8 cellular contexts compared by ENCODE assay signal in genomic region chr7:75642810-75643486, GRCh38.
DNase-seq lines count a peak whose midpoint lies in the region; ATAC-seq and TF ChIP-seq lines count a peak whose summit lies in the region.

No MANE protein-coding gene starts in this region.

- no peaks in the 10 kb centered on the region for H4K20me1 ChIP-seq in OCI-LY1 (ENCODE audit: insufficient read depth, low read length)

- 0 out of 2 replicates have a peak, but pooled peaks cover 3% of the 10 kb centered on the region for H3K27me3 ChIP-seq in OCI-LY1 (ENCODE audit: insufficient read depth, low read length)
- H3K27me3 ChIP-seq in trophoblast cell (ENCODE audit: insufficient read depth, low read length): no peaks in the 10 kb centered on the region

- peak; percentile 97 for TF ChIP-seq CTCF in C4-2B (conservative IDR thresholded peaks at IDR 0.05)
- peak; percentile 97 for TF ChIP-seq CTCF in OCI-LY1 (IDR thresholded peaks at IDR 0.05; ENCODE audit: low read length)

- H3K4me1 ChIP-seq in OCI-LY1 (ENCODE audit: insufficient read depth, low read length, severe bottlenecking) (peaks cover 10% of the 10 kb centered on the region), trophoblast cell (ENCODE audit: control insufficient read depth in 1 of 2, insufficient read depth in 2 of 2, low read length in 2 of 2) (peaks cover 5 to 11% of the 10 kb centered on the region in 2 experiments)

- WGBS in trophoblast cell (ENCODE audit: extremely low coverage, insufficient coverage, insufficient read length): no CpG with 5 or more reads among the region's 9 CpGs

- H3K79me2 ChIP-seq in OCI-LY1 (ENCODE audit: insufficient read depth, low read length): no peaks in the 10 kb centered on the region
- peaks cover 6% of the 10 kb centered on the region for H3K79me2 ChIP-seq in trophoblast cell (ENCODE audit: control insufficient read depth, insufficient read depth, low read length, poor library complexity)

- no peak overlapping the region for H2BK12ac ChIP-seq in trophoblast cell (ENCODE audit: low read length)

- DNase-seq in activated T-cell treated with anti-CD3 and anti-CD28 coated beads for 1 hour (ENCODE audit: low read depth) (peak; percentile 36), fibroblast of gingiva (ENCODE audit: low read depth) (peak; percentile 39), trophoblast cell (peak; percentile 66 to 90), NCI-H524 treated with DMSO at 0.1 percent for 48 hours (lab: John Stamatoyannopoulos, UW) (no peak)

- no peak overlapping the region for H4K12ac ChIP-seq in trophoblast cell (ENCODE audit: low read depth, low read length)

- H3K79me1 ChIP-seq in trophoblast cell (ENCODE audit: low read length): peaks cover 14% of the 10 kb centered on the region

- H3K14ac ChIP-seq in trophoblast cell (ENCODE audit: low read length): no peak overlapping the region

- H3K9me2 ChIP-seq in OCI-LY1 (ENCODE audit: low read depth, low read length): no peaks in the 10 kb centered on the region

- ATAC-seq in GM21619 (IDR thresholded peaks at IDR 0.05; ENCODE audit: unreplicated experiment) (peak; percentile 48), HG02885 (IDR thresholded peaks at IDR 0.05; ENCODE audit: poor library complexity, unreplicated experiment) (no peak)

- H3K4me3 ChIP-seq in OCI-LY1 (ENCODE audit: low read depth, low read length, poor library complexity, severe bottlenecking) (no peak overlapping the region), trophoblast cell (ENCODE audit: low read depth, low read length) (no peak overlapping the region)

- H2AFZ ChIP-seq in OCI-LY1 (ENCODE audit: low read length): no peak overlapping the region
- H2AFZ ChIP-seq in trophoblast cell (ENCODE audit: insufficient read depth, low read length, poor library complexity): no peak overlapping the region

- H3K27ac ChIP-seq in C4-2B (no peak overlapping the region), OCI-LY1 (ENCODE audit: low read depth, low read length, poor library complexity, severe bottlenecking) (no peak overlapping the region), trophoblast cell (ENCODE audit: low read depth, low read length) (no peak overlapping the region)

- H4K8ac ChIP-seq in trophoblast cell (ENCODE audit: low read depth, low read length): no peak overlapping the region

- H3K4me2 ChIP-seq in OCI-LY1 (ENCODE audit: low read length) (no peak overlapping the region), trophoblast cell (ENCODE audit: low read length) (no peak overlapping the region)

- H2BK5ac ChIP-seq in trophoblast cell (ENCODE audit: low read depth, low read length, poor library complexity): no peak overlapping the region

- no peak overlapping the region for H2BK120ac ChIP-seq in trophoblast cell (ENCODE audit: insufficient read depth, low read length, poor library complexity)

- H3K23ac ChIP-seq in trophoblast cell (ENCODE audit: low read length): no peak overlapping the region

- no peak overlapping the region for H3K18ac ChIP-seq in trophoblast cell (ENCODE audit: low read length)

- H4K91ac ChIP-seq in trophoblast cell (ENCODE audit: low read depth, low read length): no peak overlapping the region

- H3K9me3 ChIP-seq in OCI-LY1 (ENCODE audit: low read length) (peaks cover 8% of the 10 kb centered on the region), trophoblast cell (ENCODE audit: insufficient read depth, low read depth, low read length) (peaks cover 2% of the 10 kb centered on the region)

- H3F3A ChIP-seq in OCI-LY1 (ENCODE audit: insufficient read depth, low read length): no peaks in the 10 kb centered on the region

- H3K36me3 ChIP-seq in OCI-LY1 (ENCODE audit: insufficient read depth, low read length) (no peaks in the 10 kb centered on the region), trophoblast cell (ENCODE audit: control insufficient read depth in 1 of 2, insufficient read depth in 2 of 2, low read length in 2 of 2) (no peaks in the 10 kb centered on the region)

- no peak overlapping the region for H3K4ac ChIP-seq in trophoblast cell (ENCODE audit: low read depth, low read length)

- no peak overlapping the region for H3K9ac ChIP-seq in OCI-LY1 (ENCODE audit: low read length)
- H3K9ac ChIP-seq in trophoblast cell (ENCODE audit: low read length): no peak overlapping the region

- no peak overlapping the region for H2AK5ac ChIP-seq in trophoblast cell (ENCODE audit: low read length)
